7 cellular contexts compared by ENCODE assay signal in the genomic region with DNA sequence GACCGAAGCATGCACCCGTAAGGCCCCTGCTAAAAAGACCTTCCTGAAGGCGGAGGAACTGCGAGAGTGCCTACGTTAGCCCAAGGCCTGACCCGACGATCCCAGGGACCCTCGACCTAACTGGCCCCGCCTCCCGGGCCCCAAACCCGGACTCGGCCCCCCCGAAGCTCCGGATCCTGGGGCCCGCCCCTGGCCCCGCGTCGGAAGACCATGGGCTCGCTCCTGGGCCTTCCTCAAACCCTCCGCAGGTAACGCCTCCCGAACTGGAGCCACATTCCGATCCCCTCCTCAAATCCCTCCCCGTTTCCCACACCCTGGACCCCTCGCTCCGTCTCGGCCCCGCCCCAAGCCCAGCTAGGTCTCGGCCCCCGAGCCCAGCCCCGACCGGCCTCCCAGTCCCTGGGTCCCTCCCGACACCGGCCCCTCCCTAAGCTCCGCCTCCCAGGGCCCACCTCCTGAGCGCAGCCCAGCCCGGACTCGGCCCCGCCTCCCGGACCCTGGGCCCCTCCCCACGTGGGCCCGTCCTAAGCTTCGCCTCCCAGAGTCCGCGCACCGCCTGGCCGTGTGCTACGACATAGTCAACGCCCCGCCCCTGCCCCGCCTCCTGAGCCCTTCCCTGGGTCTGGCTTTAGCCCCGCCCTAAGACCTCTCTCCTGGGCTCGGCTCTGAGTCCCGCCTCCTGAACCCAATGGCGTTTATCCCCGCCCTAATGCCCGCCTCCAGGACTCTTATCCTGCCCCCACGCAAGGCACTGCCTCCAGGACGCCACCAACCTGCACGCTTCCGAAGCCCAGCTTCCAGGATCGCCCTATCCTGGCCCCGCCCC. TPM values are rescaled to one million over a fixed set of nuclear protein-coding genes. Genes with fewer than 3 reads are reported as not detected.
DNase-seq lines count a peak whose midpoint lies in the region; ATAC-seq and TF ChIP-seq lines count a peak whose summit lies in the region.
"Not testable (repeated sequence)": the region's sequence is repeated elsewhere in the genome, so short reads cannot be mapped to it uniquely, and the experiment has no call there.

No MANE protein-coding gene starts in this region.

- peak overlapping the region; percentile 42 for H3K4me3 ChIP-seq in SJSA1
- H3K4me3 ChIP-seq in endodermal cell (ENCODE audit: low read length): peak overlapping the region; percentile 77
- H3K4me3 ChIP-seq in left lung: peak overlapping the region; percentile 58 to 70

- not testable (repeated sequence) for H3K27me3 Mint-ChIP-seq in activated T-helper 1 cell treated with anti-CD3 and anti-CD28 coated beads, Interleukin-12 subunit alpha, Interleukin-12 subunit beta, Interleukin-2, Interleukin-4 antibody, amounts not matched to agents 30 ng/mL and 10 ng/mL and 1 ng/mL, durations not matched to agents 14 hours and 24 hours and 36 hours (ENCODE audit: insufficient read depth); endodermal cell (ENCODE audit: insufficient read depth)

- DNase-seq in SJSA1 (ENCODE audit: low read depth in 1 of 2, low spot score in 2 of 2) (peak; percentile 96 to 98), endodermal cell (peak; percentile 93), left lung (peak; percentile 99), smooth muscle cell of the brain vasculature (ENCODE audit: low read depth, low spot score) (peak; percentile 73)
- DNase-seq in activated T-helper 1 cell treated with anti-CD3 and anti-CD28 coated beads, Interleukin-12 subunit alpha, Interleukin-12 subunit beta, Interleukin-2, Interleukin-4 antibody, amounts not matched to agents 30 ng/mL and 10 ng/mL and 1 ng/mL, durations not matched to agents 14 hours and 24 hours and 36 hours (ENCODE audit: low spot score): peak; percentile 96

- 11 to 29% methylated on average over 12 to 59 of the region's 63 CpGs for WGBS in endodermal cell (ENCODE audit: insufficient coverage in 1 of 2, insufficient read length in 1 of 2), 2 experiments

- H3K27me3 ChIP-seq in SJSA1 (replicated peaks); endodermal cell (ENCODE audit: control insufficient read depth, insufficient read depth, low read length, poor library complexity, severe bottlenecking); left lung: not testable (repeated sequence)

- not testable (repeated sequence) for H3K9me3 Mint-ChIP-seq in activated T-helper 1 cell treated with anti-CD3 and anti-CD28 coated beads, Interleukin-12 subunit alpha, Interleukin-12 subunit beta, Interleukin-2, Interleukin-4 antibody, amounts not matched to agents 30 ng/mL and 10 ng/mL and 1 ng/mL, durations not matched to agents 14 hours and 24 hours and 36 hours
- H3K9me3 Mint-ChIP-seq in endodermal cell: peaks cover 44% of the 10 kb centered on the region

- not testable (repeated sequence) for H3K36me3 ChIP-seq in KOPT-K1 (ENCODE audit: insufficient read depth, low read length); SJSA1; endodermal cell (ENCODE audit: control insufficient read depth, insufficient read depth, low read length); left lung

- peaks cover 16% of the 10 kb centered on the region for H3K4me1 Mint-ChIP-seq in activated T-helper 1 cell treated with anti-CD3 and anti-CD28 coated beads, Interleukin-12 subunit alpha, Interleukin-12 subunit beta, Interleukin-2, Interleukin-4 antibody, amounts not matched to agents 30 ng/mL and 10 ng/mL and 1 ng/mL, durations not matched to agents 14 hours and 24 hours and 36 hours (ENCODE audit: low read depth)
- H3K4me1 Mint-ChIP-seq in endodermal cell: not testable (repeated sequence)

- not testable (repeated sequence) for TF ChIP-seq CTCF in endodermal cell (conservative IDR thresholded peaks at IDR 0.05); left lung (IDR thresholded peaks at IDR 0.05)

- intact Hi-C loops in activated T-helper 1 cell treated with anti-CD3 and anti-CD28 coated beads, Interleukin-12 subunit alpha, Interleukin-12 subunit beta, Interleukin-2, Interleukin-4 antibody, amounts not matched to agents 30 ng/mL and 10 ng/mL and 1 ng/mL, durations not matched to agents 14 hours and 24 hours and 36 hours (cut with micrococcal nuclease); left lung (cut with DNase I): not testable (repeated sequence)

- peak overlapping the region; percentile 66 for H3K27ac ChIP-seq in KOPT-K1 (ENCODE audit: low read depth, low read length, poor library complexity, severe bottlenecking)
- peak overlapping the region; percentile 52 for H3K27ac ChIP-seq in SJSA1
- peak overlapping the region; percentile 73 for H3K27ac ChIP-seq in endodermal cell (ENCODE audit: low read depth, low read length)
- peak overlapping the region; percentile 82 to 88 for H3K27ac ChIP-seq in left lung

- peak overlapping the region; percentile 98 for H3K27ac Mint-ChIP-seq in activated T-helper 1 cell treated with anti-CD3 and anti-CD28 coated beads, Interleukin-12 subunit alpha, Interleukin-12 subunit beta, Interleukin-2, Interleukin-4 antibody, amounts not matched to agents 30 ng/mL and 10 ng/mL and 1 ng/mL, durations not matched to agents 14 hours and 24 hours and 36 hours
- H3K27ac Mint-ChIP-seq in endodermal cell: peak overlapping the region; percentile 94

- H3K9me3 ChIP-seq in KOPT-K1 (ENCODE audit: insufficient read depth, low read length, poor library complexity, severe bottlenecking); SJSA1 (replicated peaks); endodermal cell (ENCODE audit: control insufficient read depth, low read length); left lung: not testable (repeated sequence)

- peak overlapping the region; percentile 51 for H3K9ac ChIP-seq in endodermal cell (ENCODE audit: extremely low read depth, low read length, poor library complexity, severe bottlenecking)

- H3K4me1 ChIP-seq in SJSA1 (replicated peaks); endodermal cell (ENCODE audit: control insufficient read depth, insufficient read depth, low read length); left lung: not testable (repeated sequence)

- peak overlapping the region; percentile 91 for H3K4me3 Mint-ChIP-seq in activated T-helper 1 cell treated with anti-CD3 and anti-CD28 coated beads, Interleukin-12 subunit alpha, Interleukin-12 subunit beta, Interleukin-2, Interleukin-4 antibody, amounts not matched to agents 30 ng/mL and 10 ng/mL and 1 ng/mL, durations not matched to agents 14 hours and 24 hours and 36 hours
- H3K4me3 Mint-ChIP-seq in endodermal cell: peak overlapping the region; percentile 71

- not testable (repeated sequence) for H3K36me3 Mint-ChIP-seq in activated T-helper 1 cell treated with anti-CD3 and anti-CD28 coated beads, Interleukin-12 subunit alpha, Interleukin-12 subunit beta, Interleukin-2, Interleukin-4 antibody, amounts not matched to agents 30 ng/mL and 10 ng/mL and 1 ng/mL, durations not matched to agents 14 hours and 24 hours and 36 hours (ENCODE audit: low read depth); endodermal cell (ENCODE audit: low read depth)

- peak; percentile 90 for ATAC-seq in GM18907 (IDR thresholded peaks at IDR 0.05; ENCODE audit: unreplicated experiment)
- ATAC-seq in left lung: peak; percentile 97

RNA-seq across cellular contexts. Expression of a gene that starts 17.8 kb away (rescaled TPM):
- total RNA-seq in SJSA1 (2014; rRNA removed; shearing (Covaris generic)): not detected in 2 replicates
- total RNA-seq in activated T-helper 1 cell treated with anti-CD3 and anti-CD28 coated beads, Interleukin-12 subunit alpha, Interleukin-12 subunit beta, Interleukin-2, Interleukin-4 antibody, amounts not matched to agents 30 ng/mL and 10 ng/mL and 1 ng/mL, durations not matched to agents 14 hours and 24 hours and 36 hours: not detected in 2 replicates
- total RNA-seq in endodermal cell: not detected
- polyA plus RNA-seq in endodermal cell (2013, experiment 1 of 2): not detected
- polyA plus RNA-seq in endodermal cell (2013, experiment 2 of 2): not detected
- total RNA-seq in left lung: not detected

RNA-seq across cellular contexts. Expression of a gene that starts 58.1 kb away (rescaled TPM):
- not detected in 2 replicates for total RNA-seq in SJSA1 (2014; rRNA removed; shearing (Covaris generic))
- not detected in 2 replicates for total RNA-seq in activated T-helper 1 cell treated with anti-CD3 and anti-CD28 coated beads, Interleukin-12 subunit alpha, Interleukin-12 subunit beta, Interleukin-2, Interleukin-4 antibody, amounts not matched to agents 30 ng/mL and 10 ng/mL and 1 ng/mL, durations not matched to agents 14 hours and 24 hours and 36 hours
- not detected for total RNA-seq in endodermal cell
- polyA plus RNA-seq in endodermal cell (2013, experiment 1 of 2): not detected
- polyA plus RNA-seq in endodermal cell (2013, experiment 2 of 2): not detected
- not detected for total RNA-seq in left lung

Comparison
In these comparisons a context has a peak if more than half of its experiments do, and no peak if none do; other contexts are left out.
1. Peak in every context shown above with its lines: DNase-seq, ATAC-seq, H3K4me3 ChIP-seq and H3K27ac ChIP-seq.